In genomic region chr17:38850374-38850773, GRCh38 we compare ENCODE assay signal across 12 cellular contexts. TPM values are rescaled to one million over a fixed set of nuclear protein-coding genes. Genes with fewer than 3 reads are reported as not detected.
DNase-seq lines count a peak whose midpoint lies in the region; ATAC-seq and TF ChIP-seq lines count a peak whose summit lies in the region.
"Had no signal": no experiment of that assay in that cellular context is flagged by ENCODE, and none has a peak within 500 bp of the region (broad histone marks: within the 10 kb centered on the region; RNA-seq: fewer than 3 reads in every experiment).

No MANE protein-coding gene starts in this region.

- H2AK5ac ChIP-seq in H9 (ENCODE audit: insufficient read length, low read length) (no peak overlapping the region), mesenchymal stem cell (ENCODE audit: low read length, severe bottlenecking) (no peak overlapping the region)

- H4K91ac ChIP-seq in H9 (ENCODE audit: insufficient read length, low read depth, low read length) (no peak overlapping the region), mesenchymal stem cell (ENCODE audit: low read length) (no peak overlapping the region)

- no peaks in the 10 kb centered on the region for H4K20me1 ChIP-seq in H9 (ENCODE audit: control insufficient read depth, insufficient read depth, insufficient read length)

- no peak overlapping the region for H2BK20ac ChIP-seq in H9 (ENCODE audit: low read depth, low read length, poor library complexity, severe bottlenecking)

- no CpG with 5 or more reads among the region's 7 CpGs for WGBS in H9 (ENCODE audit: extremely low coverage, insufficient read length, low lambda C conversion rate)
- 98% methylated on average over 7 of the region's 7 CpGs for WGBS in mesenchymal stem cell
- 76 to 77% (median 77%) methylated on average over 7 of the region's 7 CpGs for WGBS in heart left ventricle, 4 donors
- 61% methylated on average over 7 of the region's 7 CpGs for WGBS in prostate gland

- H2BK12ac ChIP-seq in H9 (ENCODE audit: insufficient read length, low read depth, low read length) (no peak overlapping the region), mesenchymal stem cell (ENCODE audit: low read length in 2 of 2) (no peak overlapping the region)

- H3K23me2 ChIP-seq in H9 (ENCODE audit: insufficient read length, low read depth, low read length, poor library complexity, severe bottlenecking) = peaks cover 12% of the 10 kb centered on the region

- no peak overlapping the region for H4K8ac ChIP-seq in H9 (replicated peaks; ENCODE audit: insufficient read length, low read depth, low read length)
- H4K8ac ChIP-seq in mesenchymal stem cell (ENCODE audit: low read length) = no peak overlapping the region

- H3K23ac ChIP-seq in H9 (ENCODE audit: insufficient read length, low read depth, low read length) = no peak overlapping the region
- no peak overlapping the region for H3K23ac ChIP-seq in mesenchymal stem cell (ENCODE audit: low read length in 2 of 2)

- peaks cover 22% of the 10 kb centered on the region for H3K79me2 ChIP-seq in H9 (ENCODE audit: insufficient read depth, low read length)

- peak overlapping the region; percentile 66 for H3K4me2 ChIP-seq in H9 (ENCODE audit: insufficient read depth, insufficient read length, low read length)
- H3K4me2 ChIP-seq in mesenchymal stem cell (ENCODE audit: low read length, poor library complexity, severe bottlenecking) = no peak overlapping the region

- H3K36me3 ChIP-seq in BE2C (peaks cover 69% of the 10 kb centered on the region), mesenchymal stem cell (ENCODE audit: control insufficient read depth in 1 of 2, insufficient read depth in 2 of 2, low read depth in 1 of 2, low read length in 2 of 2) (peaks cover 44 to 65% of the 10 kb centered on the region in 2 experiments), heart left ventricle (peaks cover 0 to 70% (median 65%) of the 10 kb centered on the region in 9 donors), prostate gland (no peaks in the 10 kb centered on the region)

- no peak overlapping the region for H3K56ac ChIP-seq in H9 (ENCODE audit: insufficient read length, low read depth, low read length)

- H3K4me1 Mint-ChIP-seq in H9 = peaks cover 18 to 26% of the 10 kb centered on the region in 2 experiments
- H3K4me1 Mint-ChIP-seq in activated T-helper 17 cell treated with anti-CD3 and anti-CD28 coated beads, Interleukin-2, amount 50 U/mL, for 72 hours = peaks cover 29% of the 10 kb centered on the region

- H3T11ph ChIP-seq in H9 (ENCODE audit: low read length) = no peak overlapping the region

- H3K9ac ChIP-seq in H9 (ENCODE audit: extremely low read depth, insufficient read length, low read length) (peak overlapping the region; percentile 0), mesenchymal stem cell (ENCODE audit: low read length) (peak overlapping the region; percentile 97)

- H3K4me3 Mint-ChIP-seq in H9 = peak overlapping the region; percentile 99 to 100
- H3K4me3 Mint-ChIP-seq in activated T-helper 17 cell treated with anti-CD3 and anti-CD28 coated beads, Interleukin-2, amount 50 U/mL, for 72 hours = peak overlapping the region; percentile 93

- H2AFZ ChIP-seq in H9 (ENCODE audit: low read length) (no peak overlapping the region), mesenchymal stem cell (ENCODE audit: low read depth, low read length) (no peak overlapping the region)

- H3K4me3 ChIP-seq in BE2C (ENCODE audit: low read depth, low read length) (peak overlapping the region; percentile 89), mesenchymal stem cell (ENCODE audit: insufficient read depth in 1 of 2, low read depth in 1 of 2, low read length in 2 of 2) (peak overlapping the region in 1 of 2 experiments; percentile 35), heart left ventricle (no peak overlapping the region), prostate gland (no peak overlapping the region)

- H3K9me3 Mint-ChIP-seq in H9 = peaks cover 3 to 4% of the 10 kb centered on the region in 2 experiments; a peak in 1 of 5 replicates
- no peaks in the 10 kb centered on the region for H3K9me3 Mint-ChIP-seq in activated T-helper 17 cell treated with anti-CD3 and anti-CD28 coated beads, Interleukin-2, amount 50 U/mL, for 72 hours

- H3K36me3 Mint-ChIP-seq in H9 (ENCODE audit: insufficient read depth in 1 of 3, low read depth in 3 of 3) = peaks cover 62 to 67% (median 63%) of the 10 kb centered on the region in 3 experiments
- H3K36me3 Mint-ChIP-seq in activated T-helper 17 cell treated with anti-CD3 and anti-CD28 coated beads, Interleukin-2, amount 50 U/mL, for 72 hours (ENCODE audit: low read depth) = peaks cover 77% of the 10 kb centered on the region

- H3K4ac ChIP-seq in H9 (ENCODE audit: low read depth, low read length) (no peak overlapping the region), mesenchymal stem cell (ENCODE audit: low read depth in 1 of 2, low read length in 2 of 2) (no peak overlapping the region)

- intact Hi-C loops in heart left ventricle (cut with DNase I) = loop anchor here in 1 of 10 donors (5.0 kb wide), 1 partner anchor 98 kb away; the partner anchor contains the start of gene PSMB3
- intact Hi-C loops in prostate gland (cut with DNase I) = no loop called here

- no peaks in the 10 kb centered on the region; the same call in 1 of the 2 replicates for H3K27me3 Mint-ChIP-seq in H9 (ENCODE audit: low read depth)
- no peaks in the 10 kb centered on the region for H3K27me3 Mint-ChIP-seq in activated T-helper 17 cell treated with anti-CD3 and anti-CD28 coated beads, Interleukin-2, amount 50 U/mL, for 72 hours

- no peak for ATAC-seq in activated T-helper 17 cell treated with anti-CD3 and anti-CD28 coated beads, Interleukin-2, amount 50 U/mL, for 72 hours (replicated peaks)
- ATAC-seq in heart left ventricle (no peak), HG03108 (IDR thresholded peaks at IDR 0.05; ENCODE audit: unreplicated experiment) (no peak)
- ATAC-seq: upper lobe of right lung had no signal

- peak overlapping the region in 2 of 3 experiments; percentile 53 to 80; a peak in 3 of 7 replicates for H3K27ac Mint-ChIP-seq in H9
- H3K27ac Mint-ChIP-seq in activated T-helper 17 cell treated with anti-CD3 and anti-CD28 coated beads, Interleukin-2, amount 50 U/mL, for 72 hours = peak overlapping the region; percentile 98

- no peak overlapping the region for H3K14ac ChIP-seq in H9 (ENCODE audit: insufficient read depth, low read length)
- no peak overlapping the region for H3K14ac ChIP-seq in mesenchymal stem cell (ENCODE audit: low read length in 2 of 2)

- H3K27me3 ChIP-seq in BE2C (no peaks in the 10 kb centered on the region; the same call in 1 of the 2 replicates), H9 (ENCODE audit: insufficient read depth, low read length) (no peaks in the 10 kb centered on the region), mesenchymal stem cell (ENCODE audit: control insufficient read depth in 1 of 2, insufficient read depth in 1 of 2, low read length in 2 of 2) (no peaks in the 10 kb centered on the region), heart left ventricle (no peaks in the 10 kb centered on the region), prostate gland (replicated peaks; ENCODE audit: insufficient read depth) (no peaks in the 10 kb centered on the region)
- H3K27me3 ChIP-seq: upper lobe of right lung had no signal

- TF ChIP-seq CTCF in BE2C (IDR thresholded peaks at IDR 0.05; ENCODE audit: low read depth, low read length) (no peak), H9 (conservative IDR thresholded peaks at IDR 0.05) (no peak), heart left ventricle (IDR thresholded peaks at IDR 0.05) (no peak), prostate gland (IDR thresholded peaks at IDR 0.05) (no peak)

- TF ChIP-seq POLR2A in heart left ventricle (IDR thresholded peaks at IDR 0.05) (no peak), prostate gland (IDR thresholded peaks at IDR 0.05) (no peak)

- H2BK5ac ChIP-seq in H9 (ENCODE audit: insufficient read length, low read length) (no peak overlapping the region), mesenchymal stem cell (ENCODE audit: low read depth, low read length, poor library complexity, severe bottlenecking) (no peak overlapping the region)

- no peak overlapping the region for H2BK120ac ChIP-seq in H9 (ENCODE audit: low read depth, low read length, poor library complexity, severe bottlenecking)
- no peak overlapping the region for H2BK120ac ChIP-seq in mesenchymal stem cell (ENCODE audit: low read depth, low read length)

- H3K18ac ChIP-seq in H9 (ENCODE audit: insufficient read length, low read depth, low read length) = no peak overlapping the region
- H3K18ac ChIP-seq in mesenchymal stem cell (ENCODE audit: low read depth in 1 of 2, low read length in 2 of 2) = no peak overlapping the region

- no peak for DNase-seq in BE2C
- DNase-seq in H9 = no peak
- DNase-seq in mesenchymal stem cell = no peak
- DNase-seq in heart left ventricle = no peak
- DNase-seq in kidney glomerular epithelial cell (lab: John Stamatoyannopoulos, UW) = no peak
- no peak for DNase-seq in prostate gland (ENCODE audit: low spot score)
- DNase-seq: DMS 273 treated with DMSO at 0.1 percent for 48 hours, NCI-H1048, T1000, upper lobe of right lung had no signal

- no peak overlapping the region for H4K5ac ChIP-seq in H9 (ENCODE audit: insufficient read length, low read depth, low read length)

- H2BK15ac ChIP-seq in H9 (ENCODE audit: low read depth, low read length) (no peak overlapping the region), mesenchymal stem cell (ENCODE audit: low read depth, poor library complexity, severe bottlenecking) (no peak overlapping the region)

- H3K27ac ChIP-seq in H9 (ENCODE audit: insufficient read length, low read depth, low read length) = no peak overlapping the region
- H3K27ac ChIP-seq in mesenchymal stem cell (ENCODE audit: low read length, poor library complexity, severe bottlenecking) = no peak overlapping the region
- no peak overlapping the region for H3K27ac ChIP-seq in heart left ventricle
- no peak overlapping the region for H3K27ac ChIP-seq in prostate gland
- H3K27ac ChIP-seq: upper lobe of right lung had no signal

- H3K4me1 ChIP-seq in BE2C = no peaks in the 10 kb centered on the region; the same call in 1 of the 2 replicates
- H3K4me1 ChIP-seq in H9 (ENCODE audit: insufficient read depth, low read length) = 0 out of 2 replicates have a peak, but pooled peaks cover 2% of the 10 kb centered on the region
- peaks cover 3% of the 10 kb centered on the region for H3K4me1 ChIP-seq in mesenchymal stem cell (ENCODE audit: control insufficient read depth, insufficient read depth, low read depth, low read length)
- peaks cover 9 to 33% (median 26%) of the 10 kb centered on the region in 12 donors for H3K4me1 ChIP-seq in heart left ventricle
- peaks cover 4% of the 10 kb centered on the region for H3K4me1 ChIP-seq in prostate gland (replicated peaks)

- H3K9me3 ChIP-seq in BE2C = no peaks in the 10 kb centered on the region
- H3K9me3 ChIP-seq in H9 (ENCODE audit: control insufficient read depth, low read depth, low read length) = no peaks in the 10 kb centered on the region
- H3K9me3 ChIP-seq in mesenchymal stem cell (ENCODE audit: control insufficient read depth, low read length) = no peaks in the 10 kb centered on the region
- H3K9me3 ChIP-seq in heart left ventricle = no peaks in the 10 kb centered on the region
- no peaks in the 10 kb centered on the region for H3K9me3 ChIP-seq in prostate gland
- H3K9me3 ChIP-seq: upper lobe of right lung had no signal

- H3K79me1 ChIP-seq in H9 (ENCODE audit: insufficient read depth, low read depth, low read length, poor library complexity, severe bottlenecking) (peaks cover 9% of the 10 kb centered on the region), mesenchymal stem cell (replicated peaks; ENCODE audit: low read length, poor library complexity, severe bottlenecking) (no peaks in the 10 kb centered on the region)

RNA-seq across cellular contexts. Expression of gene RPL23, which starts 3.1 kb away (rescaled TPM):
- polyA plus RNA-seq in BE2C (2012; ENCODE audit: insufficient read depth, insufficient read length, low read depth) = 917 TPM
- total RNA-seq in H9 (2021) = 2,040 and 2,084 TPM in 2 replicates
- 1,000 to 10,000 TPM; 1,686 to 2,077 TPM for total RNA-seq in activated T-helper 17 cell treated with anti-CD3 and anti-CD28 coated beads, Interleukin-2, amount 50 U/mL, for 72 hours
- polyA plus RNA-seq in mesenchymal stem cell (2013, experiment 1 of 2) = 3,739 TPM
- polyA plus RNA-seq in mesenchymal stem cell (2013, experiment 2 of 2) = 3,716 TPM
- total RNA-seq in heart left ventricle = 1,000 to 10,000 TPM in 1 of 9 donors, 100 to 1,000 TPM in 8; 698 to 1,018 (median 826) TPM
- 1,000 to 10,000 TPM; 1,964 to 2,300 TPM for polyA plus RNA-seq in heart left ventricle
- 1,000 to 10,000 TPM; 1,006 to 2,029 TPM for total RNA-seq in prostate gland

RNA-seq across cellular contexts. Expression of gene LASP1, which starts 19.5 kb away (rescaled TPM):
- polyA plus RNA-seq in BE2C (2012; ENCODE audit: insufficient read depth, insufficient read length, low read depth) = 76.5 TPM
- total RNA-seq in H9 (2021) = 121 and 122 TPM in 2 replicates
- total RNA-seq in activated T-helper 17 cell treated with anti-CD3 and anti-CD28 coated beads, Interleukin-2, amount 50 U/mL, for 72 hours = 100 to 1,000 TPM; 116 to 172 TPM
- 223 TPM for polyA plus RNA-seq in mesenchymal stem cell (2013, experiment 1 of 2)
- polyA plus RNA-seq in mesenchymal stem cell (2013, experiment 2 of 2) = 220 TPM
- total RNA-seq in heart left ventricle = 10 to 100 TPM; 23.2 to 88.2 (median 26.7) TPM
- 10 to 100 TPM; 18.2 to 29.2 TPM for polyA plus RNA-seq in heart left ventricle
- 10 to 100 TPM; 61.8 to 93.4 TPM for total RNA-seq in prostate gland

RNA-seq across cellular contexts. Expression of gene CWC25, which starts 25.3 kb away (rescaled TPM):
- 30.8 TPM for polyA plus RNA-seq in BE2C (2012; ENCODE audit: insufficient read depth, insufficient read length, low read depth)
- total RNA-seq in H9 (2021) (15.4 and 15.9 TPM in 2 replicates), heart left ventricle (10 to 100 TPM in 2 of 9 donors, 1 to 10 TPM in 7; 6.7 to 11.1 (median 8.3) TPM), prostate gland (10 to 100 TPM; 21.9 to 23.3 TPM)
- 10 to 100 TPM; 28.1 to 37.1 TPM for total RNA-seq in activated T-helper 17 cell treated with anti-CD3 and anti-CD28 coated beads, Interleukin-2, amount 50 U/mL, for 72 hours
- polyA plus RNA-seq in mesenchymal stem cell (2013, experiment 1 of 2) = 15.0 TPM
- 14.0 TPM for polyA plus RNA-seq in mesenchymal stem cell (2013, experiment 2 of 2)
- polyA plus RNA-seq in heart left ventricle = 10 to 100 TPM in 1 of 2 donors, 1 to 10 TPM in 1; 9.7 to 10.9 TPM

RNA-seq across cellular contexts. Expression of gene PIP4K2B, which starts 51.0 kb away (rescaled TPM):
- 82.6 TPM for polyA plus RNA-seq in BE2C (2012; ENCODE audit: insufficient read depth, insufficient read length, low read depth)
- total RNA-seq in H9 (2021) (61.9 and 62.9 TPM in 2 replicates), heart left ventricle (10 to 100 TPM; 39.4 to 55.0 (median 48.5) TPM), prostate gland (10 to 100 TPM; 46.2 to 65.2 TPM)
- total RNA-seq in activated T-helper 17 cell treated with anti-CD3 and anti-CD28 coated beads, Interleukin-2, amount 50 U/mL, for 72 hours = 10 to 100 TPM; 37.1 to 43.8 TPM
- polyA plus RNA-seq in mesenchymal stem cell (2013, experiment 1 of 2) = 32.6 TPM
- polyA plus RNA-seq in mesenchymal stem cell (2013, experiment 2 of 2) = 29.2 TPM
- 10 to 100 TPM; 23.3 to 38.9 TPM for polyA plus RNA-seq in heart left ventricle
